1 cellular context compared by ENCODE assay signal in genomic region chr10:87505366-87506113, GRCh38.
TF ChIP-seq lines count a peak whose summit lies in the region.

No MANE protein-coding gene starts in this region.

TF ChIP-seq in HepG2, 621 proteins besides CTCF, POLR2A, EP300 and RAD21 (continued from another document and continues in another):
- peak; percentile 24; the same call in 1 of the 2 replicates for TF ChIP-seq TFAP4 (IDR thresholded peaks at IDR 0.05; ENCODE audit: borderline replicate concordance, low read depth)
- TF ChIP-seq UBTF (CRISPR knock-in tag; IDR thresholded peaks at IDR 0.05): 0 out of 2 replicates have a peak, but pooled peaks have one; percentile 63
- TF ChIP-seq GMEB1 (CRISPR knock-in tag; IDR thresholded peaks at IDR 0.05; ENCODE audit: borderline replicate concordance): 0 out of 2 replicates have a peak, but pooled peaks have one; percentile 6
- TF ChIP-seq ETV5 (CRISPR knock-in tag; IDR thresholded peaks at IDR 0.05; ENCODE audit: borderline replicate concordance): peak; percentile 48; the same call in 1 of the 2 replicates
- 0 out of 2 replicates have a peak, but pooled peaks have one; percentile 27 for TF ChIP-seq HINFP (CRISPR knock-in tag; IDR thresholded peaks at IDR 0.05; ENCODE audit: low read depth)
- TF ChIP-seq CBX5 (CRISPR knock-in tag; IDR thresholded peaks at IDR 0.05; ENCODE audit: borderline replicate concordance): peak; percentile 38; the same call in 1 of the 2 replicates
- TF ChIP-seq CAMTA2 (CRISPR knock-in tag; IDR thresholded peaks at IDR 0.05; ENCODE audit: borderline replicate concordance): no peak
- TF ChIP-seq ELF3 (CRISPR knock-in tag; IDR thresholded peaks at IDR 0.05): peak; percentile 29; the same call in 1 of the 2 replicates
- peak; percentile 15; the same call in 1 of the 2 replicates for TF ChIP-seq ZNF121 (CRISPR knock-in tag; IDR thresholded peaks at IDR 0.05)
- no peak for TF ChIP-seq TEF (CRISPR knock-in tag; IDR thresholded peaks at IDR 0.05)
- peak; percentile 4; the same call in 1 of the 2 replicates for TF ChIP-seq EEA1 (CRISPR knock-in tag; IDR thresholded peaks at IDR 0.05; ENCODE audit: borderline replicate concordance)
- no peak for TF ChIP-seq U2AF2 (IDR thresholded peaks at IDR 0.05; ENCODE audit: low read depth, low read length)
- no peak for TF ChIP-seq ATM (IDR thresholded peaks at IDR 0.05; ENCODE audit: borderline replicate concordance)
- 0 out of 2 replicates have a peak, but pooled peaks have one; percentile 16 for TF ChIP-seq NFYB (CRISPR knock-in tag; IDR thresholded peaks at IDR 0.05)
- no peak for TF ChIP-seq FOXA3 (CRISPR knock-in tag; IDR thresholded peaks at IDR 0.05)
- peak; percentile 19 for TF ChIP-seq YY1 (IDR thresholded peaks at IDR 0.05; ENCODE audit: insufficient read depth, insufficient replicate concordance, low read depth, low read length)
- TF ChIP-seq GATAD2A (CRISPR knock-in tag; IDR thresholded peaks at IDR 0.05): no peak
- peak; percentile 26; the same call in 1 of the 2 replicates for TF ChIP-seq SMC3 (IDR thresholded peaks at IDR 0.05; ENCODE audit: low read length)
- TF ChIP-seq ZNF281 (CRISPR knock-in tag; IDR thresholded peaks at IDR 0.05; ENCODE audit: borderline replicate concordance): peak; percentile 36; the same call in 1 of the 2 replicates
- TF ChIP-seq ZNF883 (CRISPR knock-in tag; IDR thresholded peaks at IDR 0.05; ENCODE audit: not compliant biosample characterization): no peak
- TF ChIP-seq SOX13 (IDR thresholded peaks at IDR 0.05): no peak
- TF ChIP-seq SOX13 (CRISPR knock-in tag; conservative IDR thresholded peaks at IDR 0.05 in 1 of 2, IDR thresholded peaks at IDR 0.05 in 1 of 2): peak in 1 of 2 experiments; percentile 34; a peak in 1 of 4 replicates
- peak; percentile 30; the same call in 1 of the 2 replicates for TF ChIP-seq SIN3B (IDR thresholded peaks at IDR 0.05; ENCODE audit: low read length)
- 0 out of 2 replicates have a peak, but pooled peaks have one; percentile 78 for TF ChIP-seq ZNF230 (CRISPR knock-in tag; IDR thresholded peaks at IDR 0.05)
- peak; percentile 9; the same call in 1 of the 2 replicates for TF ChIP-seq ZNF362 (CRISPR knock-in tag; IDR thresholded peaks at IDR 0.05; ENCODE audit: borderline replicate concordance)
- no peak for TF ChIP-seq MAFF (IDR thresholded peaks at IDR 0.05; ENCODE audit: low read depth, low read length)
- TF ChIP-seq PATZ1 (CRISPR knock-in tag; IDR thresholded peaks at IDR 0.05): peak; percentile 83
- 0 out of 2 replicates have a peak, but pooled peaks have one; percentile 47 for TF ChIP-seq ZFP36L2 (CRISPR knock-in tag; IDR thresholded peaks at IDR 0.05)
- TF ChIP-seq ZFX (CRISPR knock-in tag; IDR thresholded peaks at IDR 0.05; ENCODE audit: low read depth): peak; percentile 39; the same call in 1 of the 2 replicates
- 0 out of 2 replicates have a peak, but pooled peaks have one; percentile 15 for TF ChIP-seq AHR (CRISPR knock-in tag; IDR thresholded peaks at IDR 0.05)
- TF ChIP-seq CBX1 (IDR thresholded peaks at IDR 0.05; ENCODE audit: low read depth): peak; percentile 77
- TF ChIP-seq PHF8 (CRISPR knock-in tag; IDR thresholded peaks at IDR 0.05): peak; percentile 16; the same call in 1 of the 2 replicates
- TF ChIP-seq STAG1 (CRISPR knock-in tag; IDR thresholded peaks at IDR 0.05): peak; percentile 82
- peak; percentile 55; the same call in 1 of the 3 replicates for TF ChIP-seq MXI1 (IDR thresholded peaks at IDR 0.05; ENCODE audit: borderline replicate concordance, low read depth, low read length)
- TF ChIP-seq IRF1 (CRISPR knock-in tag; IDR thresholded peaks at IDR 0.05; ENCODE audit: low read depth): 0 out of 2 replicates have a peak, but pooled peaks have one; percentile 42
- 0 out of 2 replicates have a peak, but pooled peaks have one; percentile 38 for TF ChIP-seq ZNF704 (CRISPR knock-in tag; IDR thresholded peaks at IDR 0.05; ENCODE audit: borderline replicate concordance)
